In the genomic region with DNA sequence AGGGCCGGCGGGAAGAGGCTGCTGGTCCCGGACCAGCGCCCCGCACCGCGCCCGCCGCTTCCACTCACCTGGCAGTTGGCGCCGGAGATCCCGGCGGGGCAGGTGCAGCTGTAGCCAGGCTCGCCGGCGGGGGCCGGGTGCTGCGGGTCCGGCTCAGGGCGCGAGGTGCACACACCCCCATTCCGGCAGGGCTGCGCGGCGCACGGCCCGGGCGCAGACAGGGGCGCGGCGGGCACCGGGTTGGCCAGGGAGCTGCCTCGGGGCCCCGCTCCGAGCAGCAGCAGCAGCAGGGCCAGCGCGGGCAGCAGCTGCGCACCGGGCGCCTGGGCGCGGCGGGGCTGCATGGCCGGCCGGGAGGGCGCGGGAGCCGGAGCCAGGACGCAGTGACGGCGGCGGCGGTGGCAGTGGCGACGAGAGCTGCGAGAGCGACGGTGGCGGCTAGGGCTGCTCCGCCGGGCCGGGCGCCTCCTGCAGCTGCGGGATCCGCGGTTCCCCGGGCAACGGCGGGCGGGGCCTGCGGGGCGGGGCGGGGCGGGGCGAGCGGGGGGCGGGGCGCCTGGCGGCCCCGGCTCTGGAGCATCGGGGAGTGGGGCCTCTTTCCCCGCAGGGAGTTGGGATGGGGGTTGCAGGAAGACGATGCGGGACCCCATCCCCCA, we compare ENCODE assay signal across 8 cellular contexts. TPM values are rescaled to one million over a fixed set of nuclear protein-coding genes. Genes with fewer than 3 reads are reported as not detected.
DNase-seq lines count a peak whose midpoint lies in the region; ATAC-seq, FAIRE-seq and TF ChIP-seq lines count a peak whose summit lies in the region.

A gene with protein sequence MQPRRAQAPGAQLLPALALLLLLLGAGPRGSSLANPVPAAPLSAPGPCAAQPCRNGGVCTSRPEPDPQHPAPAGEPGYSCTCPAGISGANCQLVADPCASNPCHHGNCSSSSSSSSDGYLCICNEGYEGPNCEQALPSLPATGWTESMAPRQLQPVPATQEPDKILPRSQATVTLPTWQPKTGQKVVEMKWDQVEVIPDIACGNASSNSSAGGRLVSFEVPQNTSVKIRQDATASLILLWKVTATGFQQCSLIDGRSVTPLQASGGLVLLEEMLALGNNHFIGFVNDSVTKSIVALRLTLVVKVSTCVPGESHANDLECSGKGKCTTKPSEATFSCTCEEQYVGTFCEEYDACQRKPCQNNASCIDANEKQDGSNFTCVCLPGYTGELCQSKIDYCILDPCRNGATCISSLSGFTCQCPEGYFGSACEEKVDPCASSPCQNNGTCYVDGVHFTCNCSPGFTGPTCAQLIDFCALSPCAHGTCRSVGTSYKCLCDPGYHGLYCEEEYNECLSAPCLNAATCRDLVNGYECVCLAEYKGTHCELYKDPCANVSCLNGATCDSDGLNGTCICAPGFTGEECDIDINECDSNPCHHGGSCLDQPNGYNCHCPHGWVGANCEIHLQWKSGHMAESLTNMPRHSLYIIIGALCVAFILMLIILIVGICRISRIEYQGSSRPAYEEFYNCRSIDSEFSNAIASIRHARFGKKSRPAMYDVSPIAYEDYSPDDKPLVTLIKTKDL (minus strand): TSS at position 476 of the 656 bp plus-strand sequence. CDS start 132 bp downstream, at position 344.

- H3K4me1 ChIP-seq in pancreas = peaks cover 3 to 7% (median 4%) of the 10 kb centered on the region in 3 donors

- H3K27me3 ChIP-seq in AG04450 (ENCODE audit: control insufficient read depth, insufficient read depth, low read length) = peaks cover 46% of the 10 kb centered on the region
- H3K27me3 ChIP-seq in pancreas = peaks cover 0 to 53% (median 9%) of the 10 kb centered on the region in 4 donors

- CTCF ChIA-PET in AG04450 (lab: Charles Lee) = no interaction called here

- peak within 1 kb of the TSS; percentile 53 for H3K4me3 ChIP-seq in AG04450 (ENCODE audit: low read depth, low read length)
- peak within 1 kb of the TSS; percentile 16 to 55 (median 34) for H3K4me3 ChIP-seq in pancreas

- DNase-seq in AG04450 (ENCODE audit: low read depth, low spot score) = no peak
- peak; percentile 32 for DNase-seq in NCI-H82 treated with DMSO at 0.1 percent for 48 hours (lab: John Stamatoyannopoulos, UW; ENCODE audit: unreplicated experiment)
- peak; percentile 16 for DNase-seq in activated T-helper 9 cell treated with anti-CD3 and anti-CD28 coated beads, Interleukin-2, amount 50 U/mL, for 16 hours (ENCODE audit: low read depth)
- DNase-seq in glomerular visceral epithelial cell (ENCODE audit: extremely low spot score) = peak; percentile 31
- peak; percentile 20 to 81 (median 54) for DNase-seq in pancreas
- DNase-seq in DMS114 treated with DMSO at 0.1 percent for 48 hours (lab: John Stamatoyannopoulos, UW; ENCODE audit: unreplicated experiment) = no peak

- 1% methylated on average over 47 to 84 of the region's 84 CpGs for WGBS in pancreas, 2 donors

- intact Hi-C loops in pancreas (cut with DNase I) = no loop called here

- TF ChIP-seq CTCF in AG04450 (IDR thresholded peaks at IDR 0.05; ENCODE audit: low read depth, low read length) (no peak), pancreas (IDR thresholded peaks at IDR 0.05) (no peak)

- ATAC-seq in GM18907 (IDR thresholded peaks at IDR 0.05; ENCODE audit: unreplicated experiment) (peak; percentile 82), HG03095 (IDR thresholded peaks at IDR 0.05; ENCODE audit: unreplicated experiment) (peak; percentile 76), pancreas (peak; percentile 84 to 89 (median 84))

- H3K9me3 ChIP-seq in AG04450 (ENCODE audit: control insufficient read depth, insufficient read depth, low read length) (no peaks in the 10 kb centered on the region; the same call in 1 of the 2 replicates), pancreas (no peaks in the 10 kb centered on the region)

- no peaks in the 10 kb centered on the region for H3K36me3 ChIP-seq in pancreas

- H3K27ac ChIP-seq in AG04450 (ENCODE audit: low read depth, low read length) (no peak within 1 kb of the TSS), pancreas (no peak within 1 kb of the TSS)

- FAIRE-seq in pancreas (lab: Jason Lieb, UNC) = no peak

- POLR2A ChIA-PET in AG04450 (lab: Yijun Ruan, JAX) = no interaction called here

RNA-seq across cellular contexts. Expression of the gene that starts here (rescaled TPM):
- polyA plus RNA-seq in AG04450 (2011; rRNA removed) (0.05 TPM in 1 of 2 replicates, not detected in the other), pancreas (1 to 10 TPM in 1 of 2 donors, under 1 TPM in 1; 0.72 to 2.3 TPM)
- polyA minus RNA-seq in AG04450 (2011; rRNA and poly(A)+ RNA removed) = 0.09 TPM in 1 of 2 replicates, not detected in the other
- under 1 TPM; 0.25 to 0.70 (median 0.35) TPM for total RNA-seq in pancreas

Comparison
In these comparisons a context has a peak if more than half of its experiments do, and no peak if none do; other contexts are left out.
1. DNase-seq: peak in NCI-H82 treated with DMSO at 0.1 percent for 48 hours (single experiment), activated T-helper 9 cell treated with anti-CD3 and anti-CD28 coated beads, Interleukin-2, amount 50 U/mL, for 16 hours (single experiment), glomerular visceral epithelial cell (single experiment) and pancreas (6 of 6); none in AG04450 (single experiment) and DMS114 treated with DMSO at 0.1 percent for 48 hours (single experiment).
2. Peak in every context shown above with its lines, with median percentiles within 50 percentile points of each other: ATAC-seq.